8 cellular contexts compared by ENCODE assay signal in the genomic region with DNA sequence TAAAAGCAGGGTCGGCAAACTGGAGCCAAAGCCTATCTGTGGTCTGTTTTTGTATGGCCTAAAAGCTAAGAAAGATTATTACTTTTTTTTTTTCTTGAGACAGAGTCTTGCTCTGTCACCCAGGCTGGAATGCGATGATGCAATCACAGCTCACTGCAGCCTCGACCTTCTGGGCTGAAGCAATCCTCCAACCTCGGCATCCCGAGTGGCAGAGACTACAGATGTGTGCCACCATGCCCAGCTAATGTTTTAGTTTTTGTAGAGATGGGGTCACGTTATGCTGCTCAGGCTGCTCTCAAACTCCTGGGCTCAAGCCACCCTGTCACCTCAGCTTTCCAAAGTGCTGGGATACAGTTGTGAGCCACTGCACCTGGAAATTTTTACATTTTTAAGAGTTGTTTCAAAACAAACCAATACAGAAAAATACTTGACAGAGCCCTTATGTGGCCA. TPM values are rescaled to one million over a fixed set of nuclear protein-coding genes. Genes with fewer than 3 reads are reported as not detected.
DNase-seq lines count a peak whose midpoint lies in the region; ATAC-seq and TF ChIP-seq lines count a peak whose summit lies in the region.

No MANE protein-coding gene starts in this region.

- peaks cover 34% of the 10 kb centered on the region for H3K4me1 Mint-ChIP-seq in MCF 10A (ENCODE audit: insufficient read depth, unreplicated experiment)

- POLR2A ChIA-PET in MCF 10A (lab: Yijun Ruan, JAX), result interaction anchor here (0.6 to 14.1 kb wide), 6 partner anchors 9 to 302 kb away, joined by 3 to 302 read pairs (median 4); a partner anchor contains a TSS

- H3K9me3 Mint-ChIP-seq in MCF 10A (ENCODE audit: unreplicated experiment), result no peaks in the 10 kb centered on the region

- peak overlapping the region; percentile 65 for H3K27ac Mint-ChIP-seq in MCF 10A (ENCODE audit: low read depth, unreplicated experiment)

- no peak for TF ChIP-seq CTCF in MCF 10A (IDR thresholded peaks at IDR 0.05; ENCODE audit: unreplicated experiment)

- CTCF ChIA-PET in MCF 10A (lab: Yijun Ruan, JAX), result interaction anchor here (0.9 to 2.7 kb wide), 3 partner anchors 9 to 532 kb away, joined by 4 to 16 read pairs (median 5); a partner anchor contains a TSS

- DNase-seq in AG20443 (ENCODE audit: low spot score), result peak; percentile 14
- DNase-seq in MCF 10A (ENCODE audit: unreplicated experiment), result peak; percentile 92
- DNase-seq in mucosa of gallbladder (ENCODE audit: low spot score), result peak; percentile 58
- DNase-seq in NCI-H1092 (lab: John Stamatoyannopoulos, UW), result no peak
- DNase-seq in dermis blood vessel endothelial cell, result no peak
- no peak for DNase-seq in G401 (ENCODE audit: low spot score)

- no peak for TF ChIP-seq EP300 in Ishikawa (IDR thresholded peaks at IDR 0.05; ENCODE audit: borderline replicate concordance)

- no peak for ATAC-seq in GM19463 (IDR thresholded peaks at IDR 0.05; ENCODE audit: unreplicated experiment)

- H3K36me3 Mint-ChIP-seq in MCF 10A (ENCODE audit: insufficient read depth, unreplicated experiment), result no peaks in the 10 kb centered on the region

- no peak for TF ChIP-seq RAD21 in Ishikawa (IDR thresholded peaks at IDR 0.05; ENCODE audit: low read depth)

- intact Hi-C loops in MCF 10A (cut with micrococcal nuclease), result no loop called here

- no peaks in the 10 kb centered on the region for H3K27me3 Mint-ChIP-seq in MCF 10A (ENCODE audit: insufficient read depth, unreplicated experiment)

- BruUV-seq in MCF 10A (replicated peaks; lab: Mats Ljungman, UMichigan), result no TSS peak

- in situ Hi-C loops in G401 (cut with HindIII; ENCODE audit: low sequenced_read_pairs), result no loop called here

- no peak overlapping the region for H3K4me3 Mint-ChIP-seq in MCF 10A (ENCODE audit: unreplicated experiment)

TF ChIP-seq in Ishikawa, 13 proteins besides CTCF, POLR2A, EP300 and RAD21:
- no peak for TF ChIP-seq ZBTB7A (IDR thresholded peaks at IDR 0.05; ENCODE audit: low read depth)
- TF ChIP-seq, protein P1, sequence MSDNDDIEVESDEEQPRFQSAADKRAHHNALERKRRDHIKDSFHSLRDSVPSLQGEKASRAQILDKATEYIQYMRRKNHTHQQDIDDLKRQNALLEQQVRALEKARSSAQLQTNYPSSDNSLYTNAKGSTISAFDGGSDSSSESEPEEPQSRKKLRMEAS (IDR thresholded peaks at IDR 0.05), result no peak
- TF ChIP-seq NFIC (IDR thresholded peaks at IDR 0.05), result no peak
- peak; percentile 96 for TF ChIP-seq TEAD4 (IDR thresholded peaks at IDR 0.05)
- no peak for TF ChIP-seq TAF1 (IDR thresholded peaks at IDR 0.05; ENCODE audit: low read depth)
- TF ChIP-seq CEBPB (IDR thresholded peaks at IDR 0.05), result peak; percentile 99
- no peak for TF ChIP-seq TCF12 (IDR thresholded peaks at IDR 0.05; ENCODE audit: low read depth)
- TF ChIP-seq EGR1 (IDR thresholded peaks at IDR 0.05), result no peak

RNA-seq across cellular contexts. Expression of a gene that starts 6.5 kb away (rescaled TPM):
- total RNA-seq in MCF 10A (2022) (59.8 and 74.2 TPM in 2 replicates), mucosa of gallbladder (21.4 TPM), dermis blood vessel endothelial cell (13.2 and 14.1 TPM in 2 replicates)
- 16.9 and 19.5 TPM in 2 replicates for total RNA-seq in G401 (2014; rRNA removed; shearing (Covaris generic))

RNA-seq across cellular contexts. Expression of a gene that starts 10.2 kb away (rescaled TPM):
- total RNA-seq in MCF 10A (2022) (79.8 and 85.8 TPM in 2 replicates), mucosa of gallbladder (54.6 TPM), dermis blood vessel endothelial cell (22.6 and 32.4 TPM in 2 replicates)
- total RNA-seq in G401 (2014; rRNA removed; shearing (Covaris generic)), result 15.2 and 16.9 TPM in 2 replicates

RNA-seq across cellular contexts. Expression of a gene that starts 52.3 kb away (rescaled TPM):
- 128 and 135 TPM in 2 replicates for total RNA-seq in MCF 10A (2022)
- 79.5 TPM for total RNA-seq in mucosa of gallbladder
- 166 and 175 TPM in 2 replicates for total RNA-seq in dermis blood vessel endothelial cell
- 89.6 and 177 TPM in 2 replicates for total RNA-seq in G401 (2014; rRNA removed; shearing (Covaris generic))

RNA-seq across cellular contexts. Expression of a gene that starts 52.5 kb away (rescaled TPM):
- total RNA-seq in MCF 10A (2022), result 79.2 and 94.4 TPM in 2 replicates
- 20.7 TPM for total RNA-seq in mucosa of gallbladder
- 21.8 and 53.8 TPM in 2 replicates for total RNA-seq in dermis blood vessel endothelial cell
- total RNA-seq in G401 (2014; rRNA removed; shearing (Covaris generic)), result 46.2 and 53.3 TPM in 2 replicates

Comparison
In these comparisons a context has a peak if more than half of its experiments do, and no peak if none do; other contexts are left out.
1. DNase-seq: peak in AG20443 (single experiment), MCF 10A (single experiment) and mucosa of gallbladder (single experiment); none in NCI-H1092 (single experiment), dermis blood vessel endothelial cell (single experiment) and G401 (single experiment).